In the genomic region with DNA sequence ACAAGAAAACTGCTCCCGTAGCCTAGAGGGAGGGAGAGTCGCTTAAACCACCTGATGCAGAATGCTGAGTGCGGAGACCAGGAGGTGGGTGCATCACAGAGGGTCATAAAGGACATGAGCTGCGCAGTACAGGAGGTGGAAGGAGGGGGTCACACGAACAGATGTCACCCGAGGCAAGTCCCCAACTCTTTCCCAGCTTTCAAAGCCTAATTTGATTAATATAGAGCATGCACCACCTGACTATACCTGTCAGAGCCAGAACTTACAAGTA, we compare ENCODE assay signal across 9 cellular contexts.
DNase-seq lines count a peak whose midpoint lies in the region; TF ChIP-seq lines count a peak whose summit lies in the region.
"Had no signal": no experiment of that assay in that cellular context is flagged by ENCODE, and none has a peak within 500 bp of the region (broad histone marks: within the 10 kb centered on the region; RNA-seq: fewer than 3 reads in every experiment).

No MANE protein-coding gene starts in this region.

- peaks cover 46% of the 10 kb centered on the region for H3K4me1 Mint-ChIP-seq in T-helper 2 cell treated with Interferon-gamma antibody and Interleukin-4, amounts not matched to agents 5 μg/mL and 100 μg/mL, for 36 hours (ENCODE audit: low read depth)

- no peak for DNase-seq in T-helper 2 cell treated with Interferon-gamma antibody and Interleukin-4, amounts not matched to agents 5 μg/mL and 100 μg/mL, for 36 hours (ENCODE audit: low spot score)
- DNase-seq in T-helper 2 cell (no peak), glomerular visceral epithelial cell (ENCODE audit: extremely low spot score) (no peak), NCI-H1092 treated with DMSO at 0.1 percent for 48 hours (lab: John Stamatoyannopoulos, UW) (no peak), NCI-H1694 (lab: John Stamatoyannopoulos, UW) (no peak)
- DNase-seq: stimulated activated CD4-positive, alpha-beta T cell treated with anti-CD3 and anti-CD28 coated beads, Interleukin-4, amount 100 ng/mL, for 1 hour had no signal

- H3K36me3 ChIP-seq in stomach smooth muscle (ENCODE audit: control insufficient read depth in 2 of 2, insufficient read depth in 2 of 2, low read length in 2 of 2) = no peaks in the 10 kb centered on the region

- peak overlapping the region; percentile 62 for H3K4me3 ChIP-seq in WI38 (ENCODE audit: low read depth, low read length)
- H3K4me3 ChIP-seq in iPS-11a (ENCODE audit: low read depth, low read length) = peak overlapping the region; percentile 22
- peak overlapping the region; percentile 88 to 91 for H3K4me3 ChIP-seq in stomach smooth muscle (ENCODE audit: low read length in 2 of 2)

- H3K9ac ChIP-seq in stomach smooth muscle (ENCODE audit: low read length in 2 of 2) = peak overlapping the region; percentile 91 to 97

- no peaks in the 10 kb centered on the region for H3K9me3 Mint-ChIP-seq in T-helper 2 cell treated with Interferon-gamma antibody and Interleukin-4, amounts not matched to agents 5 μg/mL and 100 μg/mL, for 36 hours

- H3K27me3 Mint-ChIP-seq in T-helper 2 cell treated with Interferon-gamma antibody and Interleukin-4, amounts not matched to agents 5 μg/mL and 100 μg/mL, for 36 hours (ENCODE audit: low read depth) = no peaks in the 10 kb centered on the region

- TF ChIP-seq CTCF in WI38 (IDR thresholded peaks at IDR 0.05; ENCODE audit: low read depth, low read length) = no peak

- H3K27ac ChIP-seq in stomach smooth muscle (ENCODE audit: low read length) = peak overlapping the region; percentile 76

- H3K4me1 ChIP-seq in stomach smooth muscle (ENCODE audit: control insufficient read depth, insufficient read depth, low read length) = peaks cover 24% of the 10 kb centered on the region

- peaks cover 6% of the 10 kb centered on the region for H3K36me3 Mint-ChIP-seq in T-helper 2 cell treated with Interferon-gamma antibody and Interleukin-4, amounts not matched to agents 5 μg/mL and 100 μg/mL, for 36 hours (ENCODE audit: low read depth)

- H3K27me3 ChIP-seq in stomach smooth muscle (ENCODE audit: control insufficient read depth in 1 of 2, insufficient read depth in 2 of 2, low read length in 2 of 2) = no peaks in the 10 kb centered on the region

- H3K27ac Mint-ChIP-seq in T-helper 2 cell treated with Interferon-gamma antibody and Interleukin-4, amounts not matched to agents 5 μg/mL and 100 μg/mL, for 36 hours = peak overlapping the region; percentile 96

- H3K4me3 Mint-ChIP-seq in T-helper 2 cell treated with Interferon-gamma antibody and Interleukin-4, amounts not matched to agents 5 μg/mL and 100 μg/mL, for 36 hours = peak overlapping the region; percentile 95

- H3K9me3 ChIP-seq in stomach smooth muscle (ENCODE audit: control insufficient read depth in 2 of 2, low read length in 2 of 2) = no peaks in the 10 kb centered on the region

Comparison
In these comparisons a context has a peak if more than half of its experiments do, and no peak if none do; other contexts are left out.
1. H3K4me3 ChIP-seq: peak in every context shown above with its lines; median percentile 90 in stomach smooth muscle; 62 in WI38; 22 in iPS-11a.